In the genomic region with DNA sequence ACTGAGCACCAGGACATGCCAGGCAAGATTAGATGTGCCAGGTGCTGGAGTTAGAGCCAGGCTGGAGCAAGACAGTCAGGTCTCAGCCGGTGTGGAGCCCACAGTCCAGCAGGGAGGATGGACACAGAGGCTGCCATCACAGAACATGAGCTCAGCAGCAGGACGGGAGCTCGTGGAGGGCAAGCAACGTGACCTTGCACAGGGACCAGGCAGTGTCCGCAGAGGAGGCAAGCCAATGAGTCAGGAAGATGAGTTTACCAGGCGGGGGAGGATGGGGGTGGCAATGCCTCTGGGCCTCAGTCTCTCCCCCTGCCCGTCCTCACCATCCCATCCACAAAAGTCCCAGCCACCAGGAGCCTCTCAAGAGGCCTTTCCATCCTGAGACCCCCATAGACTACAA, we compare ENCODE assay signal across 20 cellular contexts. TPM values are rescaled to one million over a fixed set of nuclear protein-coding genes. Genes with fewer than 3 reads are reported as not detected.
DNase-seq lines count a peak whose midpoint lies in the region; ATAC-seq and TF ChIP-seq lines count a peak whose summit lies in the region.
"Had no signal": no experiment of that assay in that cellular context is flagged by ENCODE, and none has a peak within 500 bp of the region (broad histone marks: within the 10 kb centered on the region; RNA-seq: fewer than 3 reads in every experiment).

No MANE protein-coding gene starts in this region.

- peak overlapping the region; percentile 5 for H3K27ac Mint-ChIP-seq in activated naive CD8-positive, alpha-beta T cell treated with anti-CD3 and anti-CD28 coated beads, Interleukin-2, amount 10 ng/mL, durations not matched to agents 7 days and 5 days
- H3K27ac Mint-ChIP-seq in activated naive CD8-positive, alpha-beta T cell treated with anti-CD3 and anti-CD28 coated beads for 36 hours = no peak overlapping the region
- no peak overlapping the region for H3K27ac Mint-ChIP-seq in endodermal cell
- H3K27ac Mint-ChIP-seq in type B pancreatic cell = no peak overlapping the region
- H3K27ac Mint-ChIP-seq: CD4-positive, alpha-beta T cell had no signal

- H2AFZ ChIP-seq in osteoblast (ENCODE audit: low read length) = no peak overlapping the region

- no peaks in the 10 kb centered on the region for H3K27me3 Mint-ChIP-seq in activated naive CD8-positive, alpha-beta T cell treated with anti-CD3 and anti-CD28 coated beads, Interleukin-2, amount 10 ng/mL, durations not matched to agents 7 days and 5 days
- no peaks in the 10 kb centered on the region for H3K27me3 Mint-ChIP-seq in activated naive CD8-positive, alpha-beta T cell treated with anti-CD3 and anti-CD28 coated beads for 36 hours
- H3K27me3 Mint-ChIP-seq in endodermal cell (ENCODE audit: insufficient read depth) (peaks cover 8% of the 10 kb centered on the region), type B pancreatic cell (peaks cover 23% of the 10 kb centered on the region)
- H3K27me3 Mint-ChIP-seq: CD4-positive, alpha-beta T cell had no signal

- H4K20me1 ChIP-seq in osteoblast (ENCODE audit: insufficient read depth, low read length) = no peaks in the 10 kb centered on the region

- H3K36me3 ChIP-seq in endodermal cell (ENCODE audit: control insufficient read depth, insufficient read depth, low read length) = no peaks in the 10 kb centered on the region
- H3K36me3 ChIP-seq in osteoblast (ENCODE audit: insufficient read depth, low read length) = no peaks in the 10 kb centered on the region
- H3K36me3 ChIP-seq: BE2C had no signal

- DNase-seq in activated naive CD8-positive, alpha-beta T cell treated with anti-CD3 and anti-CD28 coated beads, Interleukin-2, amount 10 ng/mL, durations not matched to agents 7 days and 5 days = no peak
- no peak for DNase-seq in activated naive CD8-positive, alpha-beta T cell treated with anti-CD3 and anti-CD28 coated beads for 36 hours
- DNase-seq in RWPE1 (ENCODE audit: low spot score) (no peak), endodermal cell (peak; percentile 36), osteoblast (ENCODE audit: insufficient read length, low spot score, missing footprints) (no peak), MV-4-11 (lab: John Stamatoyannopoulos, UW) (no peak), 8988T (no peak), type B pancreatic cell (ENCODE audit: extremely low spot score, unreplicated experiment) (no peak)
- DNase-seq: BE2C; Caco-2; CD4-positive, alpha-beta T cell; DMS153; HCEC 1CT; NCI-H1105 treated with DMSO at 0.1 percent for 48 hours; NCI-H1694; NCI-H2107; NCI-H510A; NCI-H774; PC-3 had no signal

- H3K9ac ChIP-seq in endodermal cell (ENCODE audit: extremely low read depth, low read length, poor library complexity, severe bottlenecking) = no peak overlapping the region

- CTCF ChIA-PET in RWPE1 (lab: Yijun Ruan, JAX) = interaction anchor here (0.7 to 4.6 kb wide), 4 partner anchors 26 to 924 kb away, joined by 3 to 43 read pairs (median 4); no protein-coding TSS in a partner anchor

- H3K79me2 ChIP-seq in osteoblast (ENCODE audit: insufficient read depth, low read length) = no peaks in the 10 kb centered on the region

- H3K4me3 ChIP-seq in endodermal cell (ENCODE audit: low read length) = no peak overlapping the region
- H3K4me3 ChIP-seq in osteoblast (ENCODE audit: insufficient read depth, low read length) = no peak overlapping the region
- H3K4me3 ChIP-seq: GM12878 had no signal

- TF ChIP-seq CTCF in RWPE1 (conservative IDR thresholded peaks at IDR 0.05; ENCODE audit: low read depth) (no peak), endodermal cell (conservative IDR thresholded peaks at IDR 0.05) (no peak), osteoblast (IDR thresholded peaks at IDR 0.05; ENCODE audit: extremely low read depth, low read depth, low read length) (no peak), type B pancreatic cell (conservative IDR thresholded peaks at IDR 0.05) (no peak)

- no peak for ATAC-seq in activated naive CD8-positive, alpha-beta T cell treated with anti-CD3 and anti-CD28 coated beads, Interleukin-2, amount 10 ng/mL, durations not matched to agents 7 days and 5 days (ENCODE audit: low read depth)
- ATAC-seq: GM12878, PC-3 had no signal

- WGBS in endodermal cell (ENCODE audit: insufficient coverage in 1 of 2, insufficient read length in 1 of 2), 2 experiments = 73 to 75% methylated on average over 4 to 7 of the region's 7 CpGs

- H3K4me1 ChIP-seq in endodermal cell (ENCODE audit: control insufficient read depth, insufficient read depth, low read length) = no peaks in the 10 kb centered on the region
- peaks cover 18% of the 10 kb centered on the region for H3K4me1 ChIP-seq in osteoblast (ENCODE audit: insufficient read depth, low read length)
- H3K4me1 ChIP-seq: BE2C, Caco-2 had no signal

- H3K27ac ChIP-seq in RWPE1 (peak overlapping the region; percentile 92), endodermal cell (ENCODE audit: low read depth, low read length) (no peak overlapping the region), osteoblast (ENCODE audit: low read depth, low read length) (peak overlapping the region; percentile 27)

- POLR2A ChIA-PET in activated naive CD8-positive, alpha-beta T cell treated with anti-CD3 and anti-CD28 coated beads, Interleukin-2, amount 10 ng/mL, durations not matched to agents 7 days and 5 days (lab: Charles Lee) = interaction anchor here (0.5 to 4.0 kb wide), 6 partner anchors 9 to 333 kb away, joined by 3 to 27 read pairs (median 4); no protein-coding TSS in a partner anchor
- POLR2A ChIA-PET in RWPE1 (lab: Yijun Ruan, JAX; ENCODE audit: low non-redundant PET) = interaction anchor here (0.6 kb wide), 2 partner anchors 9 to 101 kb away, joined by 4 to 5 read pairs; a partner anchor contains a TSS

- H3K9me3 ChIP-seq in endodermal cell (ENCODE audit: control insufficient read depth, low read length) (no peaks in the 10 kb centered on the region), osteoblast (ENCODE audit: low read depth, low read length) (no peaks in the 10 kb centered on the region)
- H3K9me3 ChIP-seq: BE2C, Caco-2 had no signal

- H3K36me3 Mint-ChIP-seq in activated naive CD8-positive, alpha-beta T cell treated with anti-CD3 and anti-CD28 coated beads, Interleukin-2, amount 10 ng/mL, durations not matched to agents 7 days and 5 days = no peaks in the 10 kb centered on the region
- H3K36me3 Mint-ChIP-seq in activated naive CD8-positive, alpha-beta T cell treated with anti-CD3 and anti-CD28 coated beads for 36 hours = no peaks in the 10 kb centered on the region
- no peaks in the 10 kb centered on the region for H3K36me3 Mint-ChIP-seq in endodermal cell (ENCODE audit: low read depth)
- no peaks in the 10 kb centered on the region for H3K36me3 Mint-ChIP-seq in type B pancreatic cell

- no peaks in the 10 kb centered on the region for H3K27me3 ChIP-seq in endodermal cell (ENCODE audit: control insufficient read depth, insufficient read depth, low read length, poor library complexity, severe bottlenecking)
- H3K27me3 ChIP-seq in osteoblast (ENCODE audit: insufficient read depth, low read length) = no peaks in the 10 kb centered on the region
- H3K27me3 ChIP-seq: BE2C had no signal

- H3K4me3 Mint-ChIP-seq in activated naive CD8-positive, alpha-beta T cell treated with anti-CD3 and anti-CD28 coated beads, Interleukin-2, amount 10 ng/mL, durations not matched to agents 7 days and 5 days = no peak overlapping the region
- H3K4me3 Mint-ChIP-seq in activated naive CD8-positive, alpha-beta T cell treated with anti-CD3 and anti-CD28 coated beads for 36 hours = no peak overlapping the region
- H3K4me3 Mint-ChIP-seq in endodermal cell (no peak overlapping the region), type B pancreatic cell (no peak overlapping the region)
- H3K4me3 Mint-ChIP-seq: CD4-positive, alpha-beta T cell had no signal

- H3K4me1 Mint-ChIP-seq in activated naive CD8-positive, alpha-beta T cell treated with anti-CD3 and anti-CD28 coated beads, Interleukin-2, amount 10 ng/mL, durations not matched to agents 7 days and 5 days = peaks cover 16% of the 10 kb centered on the region
- H3K4me1 Mint-ChIP-seq in activated naive CD8-positive, alpha-beta T cell treated with anti-CD3 and anti-CD28 coated beads for 36 hours = peaks cover 14% of the 10 kb centered on the region
- H3K4me1 Mint-ChIP-seq in endodermal cell (peaks cover 5% of the 10 kb centered on the region), type B pancreatic cell (ENCODE audit: unreplicated experiment) (peaks cover 4% of the 10 kb centered on the region)

- no peak overlapping the region for H3K4me2 ChIP-seq in osteoblast (ENCODE audit: insufficient read depth, low read length)

- H3K9me3 Mint-ChIP-seq in activated naive CD8-positive, alpha-beta T cell treated with anti-CD3 and anti-CD28 coated beads, Interleukin-2, amount 10 ng/mL, durations not matched to agents 7 days and 5 days = no peaks in the 10 kb centered on the region
- H3K9me3 Mint-ChIP-seq in activated naive CD8-positive, alpha-beta T cell treated with anti-CD3 and anti-CD28 coated beads for 36 hours = no peaks in the 10 kb centered on the region
- H3K9me3 Mint-ChIP-seq in endodermal cell (no peaks in the 10 kb centered on the region), type B pancreatic cell (no peaks in the 10 kb centered on the region)
- H3K9me3 Mint-ChIP-seq: CD4-positive, alpha-beta T cell had no signal

RNA-seq across cellular contexts. Expression of a gene that starts 20.7 kb away (rescaled TPM):
- 10 to 100 TPM; 31.0 to 34.6 TPM for total RNA-seq in activated naive CD8-positive, alpha-beta T cell treated with anti-CD3 and anti-CD28 coated beads, Interleukin-2, amount 10 ng/mL, durations not matched to agents 7 days and 5 days
- total RNA-seq in activated naive CD8-positive, alpha-beta T cell treated with anti-CD3 and anti-CD28 coated beads for 36 hours = 10 to 100 TPM; 29.2 to 29.4 TPM
- total RNA-seq in endodermal cell (1 to 10 TPM; 5.5 to 5.8 TPM), osteoblast (11.5 and 13.0 TPM in 2 replicates), type B pancreatic cell (ENCODE audit: low replicate concordance) (6.0 and 18.3 TPM in 2 replicates)
- polyA plus RNA-seq in endodermal cell (2013, experiment 1 of 2) = 3.2 TPM
- 2.4 TPM for polyA plus RNA-seq in endodermal cell (2013, experiment 2 of 2)
